Comparison of ENCODE assay signal across 25 cellular contexts in genomic region chr12:54592316-54592715, GRCh38. TPM values are rescaled to one million over a fixed set of nuclear protein-coding genes. Genes with fewer than 3 reads are reported as not detected.
DNase-seq lines count a peak whose midpoint lies in the region; FAIRE-seq and TF ChIP-seq lines count a peak whose summit lies in the region.
"Had no signal": no experiment of that assay in that cellular context is flagged by ENCODE, and none has a peak within 500 bp of the region (broad histone marks: within the 10 kb centered on the region; RNA-seq: fewer than 3 reads in every experiment).

No MANE protein-coding gene starts in this region.

- DNase-seq in A172 (ENCODE audit: low spot score) (peak; percentile 11), H4 (ENCODE audit: low spot score) (peak; percentile 65), astrocyte of the hippocampus (ENCODE audit: low read depth, low spot score) (peak; percentile 20), glomerular visceral epithelial cell (ENCODE audit: extremely low spot score) (peak; percentile 87), DMS153 (lab: John Stamatoyannopoulos, UW) (no peak), GM12892 (ENCODE audit: insufficient read length) (no peak), erythroblast (lab: John Stamatoyannopoulos, UW) (no peak), GM10266 (ENCODE audit: extremely low spot score) (no peak)
- DNase-seq: activated B cell treated with CpG ODN at 0.5 μM for 24 hours; activated naive CD4-positive, alpha-beta T cell treated with anti-CD3 and anti-CD28 coated beads, Interleukin-2, amount 50 U/mL, for 16 hours; activated T-cell treated with anti-CD3 and anti-CD28 coated beads, Interleukin-2, amount 50 U/mL, for 4 hours; CD4-positive, alpha-beta memory T cell; gastrocnemius medialis; left ventricle myocardium superior; mucosa of descending colon; NCI-H1694; spleen; stimulated activated CD4-positive, alpha-beta T cell treated with anti-CD3 and anti-CD28 coated beads, Interleukin-4, amount 100 ng/mL, for 4 hours; substantia nigra; T-helper 2 cell had no signal

- no peak for TF ChIP-seq CTCF in GM10266 (IDR thresholded peaks at IDR 0.05; ENCODE audit: control insufficient read depth, insufficient read depth, low read depth, missing control alignments)

- no peak for FAIRE-seq in GM12892 (lab: Jason Lieb, UNC)

- no peak for TF ChIP-seq POLR2A in GM12892 (IDR thresholded peaks at IDR 0.05; ENCODE audit: low read depth, low read length)
- TF ChIP-seq POLR2A in erythroblast (IDR thresholded peaks at IDR 0.05; ENCODE audit: low read length), result no peak

RNA-seq across cellular contexts. Expression of gene PPP1R1A, which starts 3.9 kb away (rescaled TPM):
- not detected in 2 replicates for total RNA-seq in A172 (2014; rRNA removed; shearing (Covaris generic))
- 0.21 TPM in 1 of 2 replicates, not detected in the other for total RNA-seq in H4 (2014; rRNA removed; shearing (Covaris generic))
- 0.11 TPM for polyA plus RNA-seq in GM12892 (2012; ENCODE audit: missing spikeins)
- total RNA-seq: activated B cell treated with CpG ODN at 0.5 μM for 24 hours; activated T-cell treated with anti-CD3 and anti-CD28 coated beads, Interleukin-2, amount 50 U/mL, for 4 hours; CD4-positive, alpha-beta memory T cell; M059J; SK-MEL-5 had no signal
- polyA plus RNA-seq: AG04450; CD4-positive, alpha-beta memory T cell had no signal

RNA-seq across cellular contexts. Expression of gene LACRT, which starts 42.4 kb away (rescaled TPM):
- not detected in 2 replicates for total RNA-seq in A172 (2014; rRNA removed; shearing (Covaris generic))
- total RNA-seq in H4 (2014; rRNA removed; shearing (Covaris generic)), result not detected in 2 replicates
- polyA plus RNA-seq in GM12892 (2012; ENCODE audit: missing spikeins), result not detected
- total RNA-seq: activated B cell treated with CpG ODN at 0.5 μM for 24 hours; activated T-cell treated with anti-CD3 and anti-CD28 coated beads, Interleukin-2, amount 50 U/mL, for 4 hours; ascending aorta; CD4-positive, alpha-beta memory T cell; gastrocnemius medialis; left ventricle myocardium superior; M059J; mucosa of descending colon; SK-MEL-5; spleen; vagina had no signal
- polyA plus RNA-seq: AG04450; CD4-positive, alpha-beta memory T cell; spleen had no signal

RNA-seq across cellular contexts. Expression of gene PDE1B, which starts 42.9 kb away (rescaled TPM):
- total RNA-seq in A172 (2014; rRNA removed; shearing (Covaris generic)), result 0.10 TPM in 1 of 2 replicates, not detected in the other
- 0.10 and 0.43 TPM in 2 replicates for total RNA-seq in H4 (2014; rRNA removed; shearing (Covaris generic))
- polyA plus RNA-seq in GM12892 (2012; ENCODE audit: missing spikeins), result 3.9 TPM
- total RNA-seq: M059J had no signal
- polyA plus RNA-seq: AG04450 had no signal

RNA-seq across cellular contexts. Expression of gene DCD, which starts 55.8 kb away (rescaled TPM):
- total RNA-seq in A172 (2014; rRNA removed; shearing (Covaris generic)), result not detected in 2 replicates
- total RNA-seq in H4 (2014; rRNA removed; shearing (Covaris generic)), result not detected in 2 replicates
- not detected for polyA plus RNA-seq in GM12892 (2012; ENCODE audit: missing spikeins)
- total RNA-seq: activated B cell treated with CpG ODN at 0.5 μM for 24 hours; activated T-cell treated with anti-CD3 and anti-CD28 coated beads, Interleukin-2, amount 50 U/mL, for 4 hours; ascending aorta; CD4-positive, alpha-beta memory T cell; gastrocnemius medialis; left ventricle myocardium superior; M059J; mucosa of descending colon; SK-MEL-5; spleen; vagina had no signal
- polyA plus RNA-seq: AG04450; CD4-positive, alpha-beta memory T cell; spleen had no signal

Comparison
In these comparisons a context has a peak if more than half of its experiments do, and no peak if none do; other contexts are left out.
1. DNase-seq: peak in A172 (single experiment), H4 (single experiment), astrocyte of the hippocampus (single experiment) and glomerular visceral epithelial cell (single experiment); none in DMS153 (single experiment), GM12892 (single experiment), erythroblast (0 of 2) and GM10266 (single experiment).